Comparison of ENCODE assay signal across 13 cellular contexts in genomic region chr2:170679607-170680079, GRCh38. TPM values are rescaled to one million over a fixed set of nuclear protein-coding genes. Genes with fewer than 3 reads are reported as not detected.
DNase-seq lines count a peak whose midpoint lies in the region; ATAC-seq, FAIRE-seq and TF ChIP-seq lines count a peak whose summit lies in the region.
"Had no signal": no experiment of that assay in that cellular context is flagged by ENCODE, and none has a peak within 500 bp of the region (broad histone marks: within the 10 kb centered on the region; RNA-seq: fewer than 3 reads in every experiment).

No MANE protein-coding gene starts in this region.

- H2BK5ac ChIP-seq in neuronal stem cell (ENCODE audit: low read length), result no peak overlapping the region

- H3K9me3 ChIP-seq in ectodermal cell (ENCODE audit: control insufficient read depth, low read length) (no peaks in the 10 kb centered on the region), neuronal stem cell (replicated peaks in 1 of 2; ENCODE audit: control insufficient read depth in 2 of 2, insufficient read depth in 1 of 2, low read depth in 1 of 2, low read length in 2 of 2) (no peaks in the 10 kb centered on the region)

- no peak overlapping the region for H2AK5ac ChIP-seq in neuronal stem cell (ENCODE audit: low read depth, low read length)

- H2BK15ac ChIP-seq in neuronal stem cell (ENCODE audit: low read length), result peak overlapping the region; percentile 55

- peak overlapping the region; percentile 3 for H3K4me3 ChIP-seq in GM23338
- H3K4me3 ChIP-seq in ectodermal cell (ENCODE audit: insufficient read depth, low read depth, low read length), result no peak overlapping the region
- H3K4me3 ChIP-seq in neuronal stem cell (ENCODE audit: low read length in 2 of 2), result no peak overlapping the region
- H3K4me3 ChIP-seq: skin epidermis had no signal

- H3K9me2 ChIP-seq in GM23338 (ENCODE audit: insufficient read depth), result no peaks in the 10 kb centered on the region

- no peak overlapping the region for H3K4ac ChIP-seq in neuronal stem cell (ENCODE audit: low read length)

- H3K27ac ChIP-seq in GM23338 (ENCODE audit: low read depth) (no peak overlapping the region), ectodermal cell (ENCODE audit: insufficient read depth, low read depth, low read length, poor library complexity, severe bottlenecking) (peak overlapping the region; percentile 80), neuronal stem cell (replicated peaks; ENCODE audit: low read length) (no peak overlapping the region)
- H3K27ac ChIP-seq: skin epidermis had no signal

- H4K8ac ChIP-seq in neuronal stem cell (ENCODE audit: low read depth, low read length), result no peak overlapping the region

- H4K20me1 ChIP-seq in GM23338 (replicated peaks; ENCODE audit: insufficient read depth), result no peaks in the 10 kb centered on the region

- no peaks in the 10 kb centered on the region for H3K36me3 Mint-ChIP-seq in GM23338 (ENCODE audit: low read depth)

- H2BK12ac ChIP-seq in neuronal stem cell (ENCODE audit: low read length), result no peak overlapping the region

- no peak for TF ChIP-seq CTCF in GM23338 (conservative IDR thresholded peaks at IDR 0.05; ENCODE audit: low read depth in 2 of 2)

- H2AFZ ChIP-seq in GM23338 (no peak overlapping the region), neuronal stem cell (ENCODE audit: low read length) (no peak overlapping the region)

- H3K36me3 ChIP-seq in GM23338 (ENCODE audit: insufficient read depth), result no peaks in the 10 kb centered on the region
- no peaks in the 10 kb centered on the region for H3K36me3 ChIP-seq in ectodermal cell (ENCODE audit: control insufficient read depth, insufficient read depth, low read length)
- H3K36me3 ChIP-seq in neuronal stem cell (replicated peaks in 1 of 2; ENCODE audit: control insufficient read depth in 2 of 2, insufficient read depth in 2 of 2, low read length in 2 of 2), result peaks cover 0 to 1% of the 10 kb centered on the region in 2 donors

- H3K14ac ChIP-seq in neuronal stem cell (ENCODE audit: low read length), result peak overlapping the region; percentile 50

- H2BK120ac ChIP-seq in neuronal stem cell (ENCODE audit: low read depth, low read length), result no peak overlapping the region

- 17 to 30% methylated on average over 4 of the region's 5 CpGs for WGBS in ectodermal cell, 2 experiments
- WGBS in neuronal stem cell (ENCODE audit: extremely low coverage in 2 of 2, insufficient read length in 2 of 2, insufficient replicate concordance in 1 of 2), 2 donors, result no CpG with 5 or more reads among the region's 5 CpGs

- peaks cover 40% of the 10 kb centered on the region for H3K4me1 Mint-ChIP-seq in GM23338

- H3K18ac ChIP-seq in neuronal stem cell (ENCODE audit: low read length), result peak overlapping the region; percentile 78

- H3K79me1 ChIP-seq in neuronal stem cell (ENCODE audit: low read depth, low read length), result no peaks in the 10 kb centered on the region

- H3K27me3 Mint-ChIP-seq in GM23338 (ENCODE audit: insufficient read depth, low read depth, poor library complexity), result peaks cover 4% of the 10 kb centered on the region

- H3K4me3 Mint-ChIP-seq in GM23338, result no peak overlapping the region; the same call in 2 of the 3 replicates

- H3K27me3 ChIP-seq in GM23338 (ENCODE audit: insufficient read depth) (no peaks in the 10 kb centered on the region; the same call in 1 of the 2 replicates), ectodermal cell (ENCODE audit: control insufficient read depth, insufficient read depth, low read length, poor library complexity, severe bottlenecking) (no peaks in the 10 kb centered on the region), neuronal stem cell (ENCODE audit: control insufficient read depth in 3 of 3, insufficient read depth in 3 of 3, low read depth in 1 of 3, low read length in 3 of 3) (peaks cover 0 to 6% (median 0%) of the 10 kb centered on the region in 3 experiments)

- H3K23ac ChIP-seq in neuronal stem cell (ENCODE audit: low read depth, low read length, poor library complexity), result no peak overlapping the region

- peak; percentile 33 for ATAC-seq in GM23338
- no peak for ATAC-seq in GM18907 (IDR thresholded peaks at IDR 0.05; ENCODE audit: unreplicated experiment)

- no peaks in the 10 kb centered on the region for H3K79me2 ChIP-seq in GM23338 (replicated peaks; ENCODE audit: insufficient read depth)

- no peaks in the 10 kb centered on the region for H3F3A ChIP-seq in GM23338 (replicated peaks; ENCODE audit: low read depth)

- no peak overlapping the region for H3K27ac Mint-ChIP-seq in GM23338

- no peak overlapping the region for H4K91ac ChIP-seq in neuronal stem cell (ENCODE audit: low read depth, low read length, poor library complexity)

- H3K4me1 ChIP-seq in GM23338 (ENCODE audit: insufficient read depth), result peaks cover 28% of the 10 kb centered on the region
- peaks cover 33% of the 10 kb centered on the region for H3K4me1 ChIP-seq in ectodermal cell (ENCODE audit: control insufficient read depth, insufficient read depth, low read length)
- peaks cover 0 to 7% of the 10 kb centered on the region in 2 donors for H3K4me1 ChIP-seq in neuronal stem cell (ENCODE audit: control insufficient read depth in 2 of 2, insufficient read depth in 1 of 2, low read depth in 1 of 2, low read length in 2 of 2)

- DNase-seq in GM23338 (ENCODE audit: low spot score) (peak; percentile 21), NCI-H510A (lab: John Stamatoyannopoulos, UW) (peak; percentile 90), neuronal stem cell (ENCODE audit: low spot score) (no peak), frontal cortex (ENCODE audit: low spot score in 2 of 2) (no peak), DMS79 treated with DMSO at 0.1 percent for 48 hours (lab: John Stamatoyannopoulos, UW) (no peak)
- no peak for DNase-seq in activated CD8-positive, alpha-beta memory T cell treated with anti-CD3 and anti-CD28 coated beads, Interleukin-2, amount 50 U/mL, for 48 hours
- DNase-seq: midbrain, NCI-H2107 had no signal

- peak overlapping the region; percentile 3 for H3K4me2 ChIP-seq in GM23338
- no peak overlapping the region for H3K4me2 ChIP-seq in neuronal stem cell (ENCODE audit: insufficient read depth, low read length, poor library complexity, severe bottlenecking)

- H3K9ac ChIP-seq in neuronal stem cell (ENCODE audit: low read depth, low read length, poor library complexity), result no peak overlapping the region

- no peak for FAIRE-seq in frontal cortex (lab: Jason Lieb, UNC)
- FAIRE-seq: astrocyte, H54 had no signal

- H3K9me3 Mint-ChIP-seq in GM23338, result no peaks in the 10 kb centered on the region

TF ChIP-seq in GM23338, 12 proteins besides CTCF, POLR2A, EP300 and RAD21 (continues in another document):
- TF ChIP-seq STAT1 (IDR thresholded peaks at IDR 0.05; ENCODE audit: unreplicated experiment), result no peak
- no peak for TF ChIP-seq ZNF331 (CRISPR knock-in tag; IDR thresholded peaks at IDR 0.05; ENCODE audit: low read depth)
- TF ChIP-seq JUNB (IDR thresholded peaks at IDR 0.05; ENCODE audit: unreplicated experiment), result no peak
- no peak for TF ChIP-seq REST (IDR thresholded peaks at IDR 0.05; ENCODE audit: unreplicated experiment)
- no peak for TF ChIP-seq ETS1 (IDR thresholded peaks at IDR 0.05)
- no peak for TF ChIP-seq POLR2AphosphoS5 (IDR thresholded peaks at IDR 0.05; ENCODE audit: low read depth)
- no peak for TF ChIP-seq EZH2phosphoT487 (IDR thresholded peaks at IDR 0.05; ENCODE audit: unreplicated experiment)
- no peak for TF ChIP-seq CREB1 (CRISPR knock-in tag; IDR thresholded peaks at IDR 0.05; ENCODE audit: low read depth)

RNA-seq across cellular contexts. Expression of gene SP5, which starts 35.5 kb away (rescaled TPM):
- total RNA-seq in GM23338 (2014; rRNA removed; shearing (Covaris generic)), result 0.21 TPM in 1 of 2 replicates, not detected in the other
- 0.32 and 0.42 TPM in 2 replicates for polyA plus RNA-seq in GM23338 (2016; fragmentation: Nextera tagmentation; extraction: Ambion mirVana)
- polyA plus RNA-seq in ectodermal cell (2013, experiment 1 of 4), result 43.4 TPM
- 38.4 TPM for polyA plus RNA-seq in ectodermal cell (2013, experiment 2 of 4)
- polyA plus RNA-seq in ectodermal cell (2013, experiment 3 of 4), result 52.2 TPM
- polyA plus RNA-seq in ectodermal cell (2013, experiment 4 of 4), result 48.8 TPM
- polyA plus RNA-seq in neuronal stem cell (2013, experiment 1 of 2), result 0.04 TPM
- polyA plus RNA-seq in neuronal stem cell (2013, experiment 2 of 2), result 0.06 TPM
- total RNA-seq in frontal cortex, result 0.82 TPM

Comparison
In these comparisons a context has a peak if more than half of its experiments do, and no peak if none do; other contexts are left out.
1. DNase-seq: peak in GM23338 (single experiment) and NCI-H510A (single experiment); none in neuronal stem cell (single experiment), frontal cortex (0 of 2), DMS79 treated with DMSO at 0.1 percent for 48 hours (single experiment) and activated CD8-positive, alpha-beta memory T cell treated with anti-CD3 and anti-CD28 coated beads, Interleukin-2, amount 50 U/mL, for 48 hours (single experiment).